ENCODE assay signal across 28 cellular contexts in genomic region chr9:95332860-95333259, GRCh38.
"Had no signal": no experiment of that assay in that cellular context is flagged by ENCODE, and none has a peak within 500 bp of the region (broad histone marks: within the 10 kb centered on the region; RNA-seq: fewer than 3 reads in every experiment).

No MANE protein-coding gene starts in this region.

- H3K9me3 ChIP-seq: body of pancreas had no signal

- H3K36me3 ChIP-seq: breast epithelium, Peyer's patch, WERI-Rb-1 had no signal

- H3K4me3 ChIP-seq: body of pancreas, breast epithelium, Peyer's patch had no signal

- H3K4me1 ChIP-seq: body of pancreas, breast epithelium, Peyer's patch had no signal

- ATAC-seq: activated CD8-positive, alpha-beta memory T cell treated with anti-CD3 and anti-CD28 coated beads, Interleukin-2, amount 10 ng/mL, durations not matched to agents 7 days and 5 days; body of pancreas; PC-3 had no signal

- H3K27ac ChIP-seq: body of pancreas, breast epithelium, Peyer's patch, WERI-Rb-1 had no signal

- DNase-seq: activated CD4-positive, alpha-beta memory T cell treated with anti-CD3 and anti-CD28 coated beads, Interleukin-2, amount 10 ng/mL, durations not matched to agents 7 days and 5 days; activated CD4-positive, alpha-beta T cell treated with anti-CD3 and anti-CD28 coated beads for 1 hour; activated CD4-positive, alpha-beta T cell treated with anti-CD3 and anti-CD28 coated beads for 48 hours; activated CD4-positive, CD25-positive, alpha-beta regulatory T cell; activated CD8-positive, alpha-beta memory T cell treated with anti-CD3 and anti-CD28 coated beads for 24 hours; activated CD8-positive, alpha-beta memory T cell treated with anti-CD3 and anti-CD28 coated beads, Interleukin-2, amount 10 ng/mL, durations not matched to agents 7 days and 5 days; activated CD8-positive, alpha-beta memory T cell treated with anti-CD3 and anti-CD28 coated beads, Interleukin-2, amount 50 U/mL, for 48 hours; activated effector memory CD4-positive, alpha-beta T cell treated with Interleukin-2 at 50 U/mL for 16 hours; activated naive CD4-positive, alpha-beta T cell treated with anti-CD3 and anti-CD28 coated beads, Interleukin-2, amount 10 ng/mL, durations not matched to agents 7 days and 5 days; activated T-cell treated with anti-CD3 and anti-CD28 coated beads, Interleukin-2, amount 50 U/mL, for 48 hours; body of pancreas; Karpas-422; NCI-H1105 treated with DMSO at 0.1 percent for 48 hours; NCI-H1436; NCI-H1694; NCI-H2029; NCI-H345; NCI-H526; NCI-H748 treated with DMSO at 0.1 percent for 48 hours; NK-92 treated with Interleukin-12 subunit alpha and Interleukin-12 subunit beta, amount 100 ng/mL, for 24 hours; PC-3; Peyer's patch; RPMI8226; SIG-M5; T1000; WERI-Rb-1 had no signal

- FAIRE-seq: astrocyte had no signal

- H3K27me3 ChIP-seq: body of pancreas, breast epithelium, Peyer's patch had no signal
